ENCODE assay signal across 8 cellular contexts in the genomic region with DNA sequence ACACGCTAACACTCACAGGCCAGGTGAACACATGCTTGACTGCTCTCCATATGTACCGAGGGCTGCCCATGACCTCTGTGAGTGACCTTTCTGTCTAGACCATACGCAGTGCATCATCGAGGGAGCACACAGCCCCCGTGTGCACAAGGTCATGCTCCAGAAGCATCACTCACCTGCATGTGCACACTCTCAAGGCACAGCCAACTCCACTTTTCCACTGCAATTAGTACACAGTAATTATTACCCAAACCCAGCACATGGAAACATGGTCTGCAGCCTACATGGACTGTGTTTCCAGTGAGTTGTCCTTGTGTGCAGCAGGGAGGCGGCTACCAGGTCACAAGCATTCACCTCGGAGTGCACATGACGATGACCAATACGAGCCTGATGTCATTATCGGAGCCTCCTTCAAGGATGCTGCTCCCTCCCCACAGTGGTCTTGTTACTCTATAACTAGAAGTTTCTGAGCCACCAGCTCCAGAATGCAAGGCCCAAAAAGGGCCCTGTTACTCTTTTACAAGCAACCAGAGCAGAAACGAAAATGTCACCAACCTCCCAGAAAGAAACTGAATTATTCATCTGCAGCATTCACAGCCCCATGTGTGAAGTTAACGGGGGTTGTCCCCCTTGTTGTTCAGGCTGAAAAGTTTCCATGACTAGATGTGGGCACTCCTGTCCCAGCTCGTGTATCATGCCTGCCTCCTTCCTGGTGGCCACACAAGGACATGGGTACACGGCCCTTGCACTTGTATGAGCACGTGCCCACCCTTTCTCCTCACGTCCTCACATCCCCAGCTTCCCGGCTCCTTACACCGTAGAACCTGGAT. TPM values are rescaled to one million over a fixed set of nuclear protein-coding genes. Genes with fewer than 3 reads are reported as not detected.
DNase-seq lines count a peak whose midpoint lies in the region; ATAC-seq and TF ChIP-seq lines count a peak whose summit lies in the region.

No MANE protein-coding gene starts in this region.

- ATAC-seq in GM19467 (IDR thresholded peaks at IDR 0.05; ENCODE audit: unreplicated experiment) (peak; percentile 71), HG03460 (IDR thresholded peaks at IDR 0.05; ENCODE audit: unreplicated experiment) (peak; percentile 65)

- TF ChIP-seq CTCF in CD14-positive monocyte (IDR thresholded peaks at IDR 0.05) (no peak), osteocyte (IDR thresholded peaks at IDR 0.05) (no peak)

- H3K27ac Mint-ChIP-seq in CD14-positive monocyte (peak overlapping the region in 5 of 7 donors; percentile 24 to 86 (median 70)), osteocyte (ENCODE audit: unreplicated experiment) (no peak overlapping the region)

- H3K4me3 Mint-ChIP-seq in CD14-positive monocyte (no peak overlapping the region), osteocyte (ENCODE audit: unreplicated experiment) (no peak overlapping the region)

- intact Hi-C loops in CD14-positive monocyte (cut with micrococcal nuclease), result no loop called here

- H3K36me3 Mint-ChIP-seq in CD14-positive monocyte (peaks cover 50 to 54% of the 10 kb centered on the region in 2 donors), osteocyte (ENCODE audit: unreplicated experiment) (no peaks in the 10 kb centered on the region)

- H3K9me3 Mint-ChIP-seq in CD14-positive monocyte (peaks cover 0 to 3% (median 0%) of the 10 kb centered on the region in 7 donors), osteocyte (ENCODE audit: unreplicated experiment) (no peaks in the 10 kb centered on the region)

- H3K27me3 Mint-ChIP-seq in CD14-positive monocyte (ENCODE audit: low read depth in 3 of 3) (no peaks in the 10 kb centered on the region), osteocyte (ENCODE audit: unreplicated experiment) (no peaks in the 10 kb centered on the region)

- peaks cover 93% of the 10 kb centered on the region for H3K4me1 Mint-ChIP-seq in CD14-positive monocyte
- no peaks in the 10 kb centered on the region for H3K4me1 Mint-ChIP-seq in osteocyte (ENCODE audit: unreplicated experiment)

- no peak for DNase-seq in CD14-positive monocyte (ENCODE audit: low spot score)
- peak; percentile 73 for DNase-seq in glomerular visceral epithelial cell (ENCODE audit: extremely low spot score)
- DNase-seq in NCI-H345 (lab: John Stamatoyannopoulos, UW), result no peak
- DNase-seq in SK-N-DZ (ENCODE audit: low spot score), result no peak
- DNase-seq in osteocyte (ENCODE audit: extremely low spot score, unreplicated experiment), result no peak
- no peak for DNase-seq in NCI-H146 treated with DMSO at 0.1 percent for 48 hours (lab: John Stamatoyannopoulos, UW; ENCODE audit: unreplicated experiment)

RNA-seq across cellular contexts. Expression of gene SEMA4D, which starts 31.2 kb away (rescaled TPM):
- 10 to 100 TPM; 28.2 to 28.6 TPM for polyA plus RNA-seq in CD14-positive monocyte
- 15.0 and 18.2 TPM in 2 replicates for polyA plus RNA-seq in SK-N-DZ (2014; cell fraction: cytosol; rRNA removed)
- polyA plus RNA-seq in SK-N-DZ (2014; cell fraction: nucleus; rRNA removed), result 27.2 and 58.4 TPM in 2 replicates
- 2.0 and 2.2 TPM in 2 replicates for total RNA-seq in osteocyte
